8 cellular contexts compared by ENCODE assay signal in genomic region chr3:128845119-128845518, GRCh38. TPM values are rescaled to one million over a fixed set of nuclear protein-coding genes. Genes with fewer than 3 reads are reported as not detected.
DNase-seq lines count a peak whose midpoint lies in the region; ATAC-seq and TF ChIP-seq lines count a peak whose summit lies in the region.

No MANE protein-coding gene starts in this region.

- peaks cover 0 to 21% (median 11%) of the 10 kb centered on the region in 4 donors for H3K4me1 Mint-ChIP-seq in CD4-positive, CD25-positive, alpha-beta regulatory T cell
- peaks cover 22% of the 10 kb centered on the region for H3K4me1 Mint-ChIP-seq in activated CD8-positive, alpha-beta T cell treated with anti-CD3 and anti-CD28 coated beads for 36 hours (ENCODE audit: low read depth)
- H3K4me1 Mint-ChIP-seq in mesothelial cell of epicardium = peaks cover 11% of the 10 kb centered on the region

- H3K4me1 ChIP-seq in CD4-positive, CD25-positive, alpha-beta regulatory T cell (ENCODE audit: control insufficient read depth, insufficient read depth, low read length, poor library complexity, severe bottlenecking) = peaks cover 19% of the 10 kb centered on the region

- in situ Hi-C loops in GM13977 (cut with MboI; ENCODE audit: low pct_unique_long_range_greater_than_20kb, low sequenced_read_pairs, unreplicated experiment) = no loop called here

- H3K27me3 Mint-ChIP-seq in CD4-positive, CD25-positive, alpha-beta regulatory T cell = no peaks in the 10 kb centered on the region
- H3K27me3 Mint-ChIP-seq in activated CD8-positive, alpha-beta T cell treated with anti-CD3 and anti-CD28 coated beads for 36 hours = no peaks in the 10 kb centered on the region
- H3K27me3 Mint-ChIP-seq in mesothelial cell of epicardium (ENCODE audit: low read depth) = peaks cover 5% of the 10 kb centered on the region

- H3K36me3 Mint-ChIP-seq in CD4-positive, CD25-positive, alpha-beta regulatory T cell = no peaks in the 10 kb centered on the region
- H3K36me3 Mint-ChIP-seq in activated CD8-positive, alpha-beta T cell treated with anti-CD3 and anti-CD28 coated beads for 36 hours (ENCODE audit: low read depth) = no peaks in the 10 kb centered on the region
- no peaks in the 10 kb centered on the region for H3K36me3 Mint-ChIP-seq in mesothelial cell of epicardium

- CTCF ChIA-PET in activated CD8-positive, alpha-beta T cell treated with anti-CD3 and anti-CD28 coated beads for 36 hours (lab: Charles Lee) = interaction anchor here (0.9 to 3.4 kb wide), 26 partner anchors 8 to 227 kb away, joined by 3 to 37 read pairs (median 5); partner anchors contain the start of gene ACAD9

- TF ChIP-seq CTCF in GM13977 (IDR thresholded peaks at IDR 0.05; ENCODE audit: extremely low read depth, insufficient read depth, missing control alignments) = peak; percentile 16
- TF ChIP-seq CTCF in activated CD8-positive, alpha-beta T cell treated with anti-CD3 and anti-CD28 coated beads for 36 hours (IDR thresholded peaks at IDR 0.05) = no peak
- no peak for TF ChIP-seq CTCF in mesothelial cell of epicardium (IDR thresholded peaks at IDR 0.05; ENCODE audit: unreplicated experiment)

- no peaks in the 10 kb centered on the region for H3K9me3 Mint-ChIP-seq in CD4-positive, CD25-positive, alpha-beta regulatory T cell
- no peaks in the 10 kb centered on the region for H3K9me3 Mint-ChIP-seq in activated CD8-positive, alpha-beta T cell treated with anti-CD3 and anti-CD28 coated beads for 36 hours
- no peaks in the 10 kb centered on the region for H3K9me3 Mint-ChIP-seq in mesothelial cell of epicardium

- H3K4me3 Mint-ChIP-seq in CD4-positive, CD25-positive, alpha-beta regulatory T cell = peak overlapping the region; percentile 70 to 92 (median 88)
- H3K4me3 Mint-ChIP-seq in activated CD8-positive, alpha-beta T cell treated with anti-CD3 and anti-CD28 coated beads for 36 hours = no peak overlapping the region
- H3K4me3 Mint-ChIP-seq in mesothelial cell of epicardium = peak overlapping the region; percentile 90

- H3K27ac ChIP-seq in CD4-positive, CD25-positive, alpha-beta regulatory T cell (ENCODE audit: insufficient read depth, low read length, poor library complexity, severe bottlenecking) = no peak overlapping the region

- H3K4me3 ChIP-seq in CD4-positive, CD25-positive, alpha-beta regulatory T cell (ENCODE audit: low read depth, low read length) = peak overlapping the region; percentile 37

- peak overlapping the region in 2 of 3 donors; percentile 54 to 80 for H3K27ac Mint-ChIP-seq in CD4-positive, CD25-positive, alpha-beta regulatory T cell
- H3K27ac Mint-ChIP-seq in activated CD8-positive, alpha-beta T cell treated with anti-CD3 and anti-CD28 coated beads for 36 hours = peak overlapping the region; percentile 46
- H3K27ac Mint-ChIP-seq in mesothelial cell of epicardium = peak overlapping the region; percentile 23

- intact Hi-C loops in activated CD8-positive, alpha-beta T cell treated with anti-CD3 and anti-CD28 coated beads for 36 hours (cut with micrococcal nuclease) = no loop called here

- no peak for ATAC-seq in CD4-positive, CD25-positive, alpha-beta regulatory T cell (ENCODE audit: low read depth in 2 of 2)
- no peak for ATAC-seq in activated CD8-positive, alpha-beta T cell treated with anti-CD3 and anti-CD28 coated beads for 36 hours
- no peak for ATAC-seq in HG02885 (IDR thresholded peaks at IDR 0.05; ENCODE audit: poor library complexity, unreplicated experiment)

- H3K36me3 ChIP-seq in CD4-positive, CD25-positive, alpha-beta regulatory T cell (ENCODE audit: control insufficient read depth, insufficient read depth, low read length) = no peaks in the 10 kb centered on the region

- no peak for DNase-seq in CD4-positive, CD25-positive, alpha-beta regulatory T cell
- DNase-seq in GM13977 (ENCODE audit: low spot score) (peak; percentile 32), mesothelial cell of epicardium (ENCODE audit: low spot score in 2 of 2, unreplicated experiment in 2 of 2) (no peak), OCI-M2 (lab: John Stamatoyannopoulos, UW; ENCODE audit: unreplicated experiment) (no peak), NCI-H748 (lab: John Stamatoyannopoulos, UW; ENCODE audit: unreplicated experiment) (no peak), NCI-H1092 treated with DMSO at 0.1 percent for 48 hours (lab: John Stamatoyannopoulos, UW) (no peak)
- no peak for DNase-seq in activated CD8-positive, alpha-beta T cell treated with anti-CD3 and anti-CD28 coated beads for 36 hours

- H3K27me3 ChIP-seq in CD4-positive, CD25-positive, alpha-beta regulatory T cell (ENCODE audit: control insufficient read depth, insufficient read depth, low read length) = no peaks in the 10 kb centered on the region

- H3K9me3 ChIP-seq in CD4-positive, CD25-positive, alpha-beta regulatory T cell (ENCODE audit: control insufficient read depth in 2 of 2, low read length in 2 of 2) = no peaks in the 10 kb centered on the region

- POLR2A ChIA-PET in activated CD8-positive, alpha-beta T cell treated with anti-CD3 and anti-CD28 coated beads for 36 hours (lab: Charles Lee) = interaction anchor here (1.2 to 2.4 kb wide), 3 partner anchors 32 to 164 kb away, joined by 3 to 13 read pairs (median 6); partner anchors contain the start of gene ACAD9

RNA-seq across cellular contexts. Expression of gene ACAD9, which starts 34.3 kb away (rescaled TPM):
- 46.7 TPM for total RNA-seq in CD4-positive, CD25-positive, alpha-beta regulatory T cell
- polyA plus RNA-seq in CD4-positive, CD25-positive, alpha-beta regulatory T cell = 10 to 100 TPM; 18.0 to 26.1 (median 22.1) TPM
- 10 to 100 TPM; 50.1 to 50.5 TPM for total RNA-seq in activated CD8-positive, alpha-beta T cell treated with anti-CD3 and anti-CD28 coated beads for 36 hours
- 54.9 to 61.8 TPM (median 61.8 TPM) in 3 replicates for total RNA-seq in mesothelial cell of epicardium
